ENCODE assay signal across 13 cellular contexts in the genomic region with DNA sequence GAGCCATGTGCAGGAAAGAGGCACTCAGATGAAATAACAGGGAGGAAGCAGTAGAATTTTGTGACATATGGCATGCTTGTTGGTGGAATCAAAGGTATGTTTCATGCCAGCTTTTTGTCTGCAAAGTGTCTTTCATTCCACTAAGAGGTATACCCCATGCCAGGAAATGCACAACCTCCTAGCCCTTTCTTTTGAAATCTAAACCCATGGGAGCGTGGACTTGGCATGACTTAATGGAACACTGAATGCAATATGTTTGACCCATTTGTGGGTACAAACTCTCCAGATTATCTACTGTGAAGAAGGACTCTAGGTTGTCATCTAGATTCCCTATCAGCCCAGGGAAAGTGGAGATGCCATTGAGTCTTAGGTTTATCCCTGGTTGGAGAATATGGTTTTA. TPM values are rescaled to one million over a fixed set of nuclear protein-coding genes. Genes with fewer than 3 reads are reported as not detected.
DNase-seq lines count a peak whose midpoint lies in the region; ATAC-seq and TF ChIP-seq lines count a peak whose summit lies in the region.
"Had no signal": no experiment of that assay in that cellular context is flagged by ENCODE, and none has a peak within 500 bp of the region (broad histone marks: within the 10 kb centered on the region; RNA-seq: fewer than 3 reads in every experiment).

No MANE protein-coding gene starts in this region.

- DNase-seq in DMS 273 (lab: John Stamatoyannopoulos, UW; ENCODE audit: unreplicated experiment) (peak; percentile 24), DMS 273 treated with DMSO at 0.1 percent for 48 hours (lab: John Stamatoyannopoulos, UW) (no peak), G401 (ENCODE audit: low spot score) (peak; percentile 94), NCI-H446 (lab: John Stamatoyannopoulos, UW) (peak; percentile 74 to 96), cerebellum (ENCODE audit: low spot score) (peak; percentile 55)
- DNase-seq in activated naive CD4-positive, alpha-beta T cell treated with anti-CD3 and anti-CD28 coated beads, Interleukin-2, amount 10 ng/mL, durations not matched to agents 7 days and 5 days, result no peak
- no peak for DNase-seq in activated CD8-positive, alpha-beta T cell treated with anti-CD3 and anti-CD28 coated beads for 36 hours
- DNase-seq: AML-193; Caco-2; CD8-positive, alpha-beta memory T cell; GOT3; H9 had no signal

- H3K27me3 Mint-ChIP-seq in activated naive CD4-positive, alpha-beta T cell treated with anti-CD3 and anti-CD28 coated beads, Interleukin-2, amount 10 ng/mL, durations not matched to agents 7 days and 5 days, result no peaks in the 10 kb centered on the region
- H3K27me3 Mint-ChIP-seq in activated CD8-positive, alpha-beta T cell treated with anti-CD3 and anti-CD28 coated beads for 36 hours, result no peaks in the 10 kb centered on the region

- H3K27ac Mint-ChIP-seq in activated naive CD4-positive, alpha-beta T cell treated with anti-CD3 and anti-CD28 coated beads, Interleukin-2, amount 10 ng/mL, durations not matched to agents 7 days and 5 days, result no peak overlapping the region
- no peak overlapping the region for H3K27ac Mint-ChIP-seq in activated CD8-positive, alpha-beta T cell treated with anti-CD3 and anti-CD28 coated beads for 36 hours
- H3K27ac Mint-ChIP-seq: CD8-positive, alpha-beta memory T cell; H9 had no signal

- no peak for ATAC-seq in HG02884 (IDR thresholded peaks at IDR 0.05; ENCODE audit: unreplicated experiment)
- no peak for ATAC-seq in activated CD8-positive, alpha-beta T cell treated with anti-CD3 and anti-CD28 coated beads for 36 hours

- H3K4me3 Mint-ChIP-seq in activated naive CD4-positive, alpha-beta T cell treated with anti-CD3 and anti-CD28 coated beads, Interleukin-2, amount 10 ng/mL, durations not matched to agents 7 days and 5 days, result no peak overlapping the region
- H3K4me3 Mint-ChIP-seq in activated CD8-positive, alpha-beta T cell treated with anti-CD3 and anti-CD28 coated beads for 36 hours, result no peak overlapping the region
- H3K4me3 Mint-ChIP-seq: CD8-positive, alpha-beta memory T cell; H9 had no signal

- H3K4me1 Mint-ChIP-seq in activated naive CD4-positive, alpha-beta T cell treated with anti-CD3 and anti-CD28 coated beads, Interleukin-2, amount 10 ng/mL, durations not matched to agents 7 days and 5 days, result no peaks in the 10 kb centered on the region
- no peaks in the 10 kb centered on the region for H3K4me1 Mint-ChIP-seq in activated CD8-positive, alpha-beta T cell treated with anti-CD3 and anti-CD28 coated beads for 36 hours (ENCODE audit: low read depth)
- H3K4me1 Mint-ChIP-seq: CD8-positive, alpha-beta memory T cell had no signal

- in situ Hi-C loops in G401 (cut with HindIII; ENCODE audit: low sequenced_read_pairs), result no loop called here

- CTCF ChIA-PET in activated naive CD4-positive, alpha-beta T cell treated with anti-CD3 and anti-CD28 coated beads, Interleukin-2, amount 10 ng/mL, durations not matched to agents 7 days and 5 days (lab: Charles Lee), result no interaction called here
- CTCF ChIA-PET in activated CD8-positive, alpha-beta T cell treated with anti-CD3 and anti-CD28 coated beads for 36 hours (lab: Charles Lee), result no interaction called here

- intact Hi-C loops in activated CD8-positive, alpha-beta T cell treated with anti-CD3 and anti-CD28 coated beads for 36 hours (cut with micrococcal nuclease), result no loop called here

- POLR2A ChIA-PET in activated CD8-positive, alpha-beta T cell treated with anti-CD3 and anti-CD28 coated beads for 36 hours (lab: Charles Lee), result no interaction called here

- no peak for TF ChIP-seq CTCF in activated CD8-positive, alpha-beta T cell treated with anti-CD3 and anti-CD28 coated beads for 36 hours (IDR thresholded peaks at IDR 0.05)

- H3K9me3 Mint-ChIP-seq in activated naive CD4-positive, alpha-beta T cell treated with anti-CD3 and anti-CD28 coated beads, Interleukin-2, amount 10 ng/mL, durations not matched to agents 7 days and 5 days, result no peaks in the 10 kb centered on the region
- H3K9me3 Mint-ChIP-seq in activated CD8-positive, alpha-beta T cell treated with anti-CD3 and anti-CD28 coated beads for 36 hours, result no peaks in the 10 kb centered on the region
- H3K9me3 Mint-ChIP-seq: H9 had no signal

- H3K36me3 Mint-ChIP-seq in activated naive CD4-positive, alpha-beta T cell treated with anti-CD3 and anti-CD28 coated beads, Interleukin-2, amount 10 ng/mL, durations not matched to agents 7 days and 5 days, result no peaks in the 10 kb centered on the region
- H3K36me3 Mint-ChIP-seq in activated CD8-positive, alpha-beta T cell treated with anti-CD3 and anti-CD28 coated beads for 36 hours (ENCODE audit: low read depth), result no peaks in the 10 kb centered on the region
- H3K36me3 Mint-ChIP-seq: CD8-positive, alpha-beta memory T cell had no signal

RNA-seq across cellular contexts. Expression of a gene that starts 17.8 kb away (rescaled TPM):
- not detected in 2 replicates for total RNA-seq in G401 (2014; rRNA removed; shearing (Covaris generic))
- 16.3 TPM for total RNA-seq in cerebellum
- total RNA-seq in activated CD8-positive, alpha-beta T cell treated with anti-CD3 and anti-CD28 coated beads for 36 hours, result under 1 TPM; 0.04 to 0.07 TPM

Comparison
In these comparisons a context has a peak if more than half of its experiments do, and no peak if none do; other contexts are left out.
1. DNase-seq: peak in DMS 273 (single experiment), G401 (single experiment), NCI-H446 (2 of 2) and cerebellum (single experiment); none in DMS 273 treated with DMSO at 0.1 percent for 48 hours (single experiment), activated naive CD4-positive, alpha-beta T cell treated with anti-CD3 and anti-CD28 coated beads, Interleukin-2, amount 10 ng/mL, durations not matched to agents 7 days and 5 days (single experiment) and activated CD8-positive, alpha-beta T cell treated with anti-CD3 and anti-CD28 coated beads for 36 hours (single experiment).
2. RNA of a gene that starts 17.8 kb away (total RNA-seq): 16.3 TPM in cerebellum (single experiment); 0.04 to 0.07 TPM in activated CD8-positive, alpha-beta T cell treated with anti-CD3 and anti-CD28 coated beads for 36 hours and not detected in G401; every median in the first group is over 10 times any median in the second.